ENCODE assay signal across 22 cellular contexts in genomic region chr11:68357568-68357967, GRCh38. TPM values are rescaled to one million over a fixed set of nuclear protein-coding genes. Genes with fewer than 3 reads are reported as not detected.
A peak's percentile ranks its signal among the peaks of the same experiment; 100 is the strongest.
DNase-seq lines count a peak whose midpoint lies in the region; ATAC-seq and TF ChIP-seq lines count a peak whose summit lies in the region.
"Had no signal": no experiment of that assay in that cellular context is flagged by ENCODE, and none has a peak within 500 bp of the region (broad histone marks: within the 10 kb centered on the region; RNA-seq: fewer than 3 reads in every experiment).

No MANE protein-coding gene starts in this region.

- peaks cover 25% of the 10 kb centered on the region for H3K36me3 Mint-ChIP-seq in neural progenitor cell

- H3K9me3 Mint-ChIP-seq in neural progenitor cell: peaks cover 2% of the 10 kb centered on the region
- H3K9me3 Mint-ChIP-seq: HFFc6 had no signal

- peaks cover 5% of the 10 kb centered on the region for H3K27me3 Mint-ChIP-seq in neural progenitor cell (ENCODE audit: insufficient read depth, low read depth)

- intact Hi-C loops in right cardiac atrium (cut with DNase I) (no loop called here), heart right ventricle (cut with DNase I) (no loop called here), sigmoid colon (cut with DNase I) (no loop called here)

- H3K36me3 ChIP-seq in heart right ventricle (peaks cover 0 to 62% (median 6%) of the 10 kb centered on the region in 9 donors), liver (ENCODE audit: control insufficient read depth in 4 of 4, insufficient read depth in 3 of 4, low read depth in 1 of 4, low read length in 3 of 4) (peaks cover 2 to 20% (median 10%) of the 10 kb centered on the region in 4 donors), sigmoid colon (peaks cover 0 to 27% (median 7%) of the 10 kb centered on the region in 4 donors), neural progenitor cell (no peaks in the 10 kb centered on the region)

- H3K27me3 ChIP-seq in right cardiac atrium (ENCODE audit: control insufficient read depth, insufficient read depth): no peaks in the 10 kb centered on the region
- no peaks in the 10 kb centered on the region for H3K27me3 ChIP-seq in heart right ventricle
- H3K27me3 ChIP-seq in liver (ENCODE audit: control insufficient read depth in 4 of 4, insufficient read depth in 4 of 4, low read length in 3 of 4): no peaks in the 10 kb centered on the region
- no peaks in the 10 kb centered on the region for H3K27me3 ChIP-seq in sigmoid colon
- H3K27me3 ChIP-seq in neural progenitor cell: no peaks in the 10 kb centered on the region
- H3K27me3 ChIP-seq: MG63 had no signal

- H3K27ac Mint-ChIP-seq in neural progenitor cell: no peak overlapping the region
- H3K27ac Mint-ChIP-seq: HFFc6 had no signal

- ATAC-seq in right cardiac atrium (no peak), heart right ventricle (no peak), HG03342 (IDR thresholded peaks at IDR 0.05; ENCODE audit: unreplicated experiment) (no peak)

- no peaks in the 10 kb centered on the region for H3K9me3 ChIP-seq in right cardiac atrium (ENCODE audit: control insufficient read depth, low read length)
- H3K9me3 ChIP-seq in heart right ventricle: peaks cover 0 to 7% (median 0%) of the 10 kb centered on the region in 11 donors
- no peaks in the 10 kb centered on the region for H3K9me3 ChIP-seq in liver (ENCODE audit: control insufficient read depth in 4 of 4, low read length in 3 of 4)
- no peaks in the 10 kb centered on the region for H3K9me3 ChIP-seq in sigmoid colon
- no peaks in the 10 kb centered on the region for H3K9me3 ChIP-seq in neural progenitor cell (ENCODE audit: low read depth)
- H3K9me3 ChIP-seq: HAP-1, MG63 had no signal

- peak overlapping the region; percentile 63 for H3K27ac ChIP-seq in right cardiac atrium (ENCODE audit: low read length)
- H3K27ac ChIP-seq in heart right ventricle: peak overlapping the region in 1 of 10 donors; percentile 41
- no peak overlapping the region for H3K27ac ChIP-seq in liver (ENCODE audit: low read depth in 1 of 2, low read length in 2 of 2)
- peak overlapping the region; percentile 85 to 96 (median 93) for H3K27ac ChIP-seq in sigmoid colon
- no peak overlapping the region for H3K27ac ChIP-seq in neural progenitor cell

- no peaks in the 10 kb centered on the region for H3F3A ChIP-seq in neural progenitor cell (ENCODE audit: low read depth)

- no peak for DNase-seq in right cardiac atrium
- DNase-seq in heart right ventricle: no peak
- no peak for DNase-seq in sigmoid colon
- no peak for DNase-seq in neural progenitor cell (ENCODE audit: low spot score)
- no peak for DNase-seq in NCI-H2081 treated with DMSO at 0.1 percent for 48 hours (lab: John Stamatoyannopoulos, UW)
- DNase-seq: DMS153, DND-41, GOT3, HFFc6, IMR-90, KG1, MG63, NCI-H1105 treated with DMSO at 0.1 percent for 48 hours, NCI-H146, NCI-H1930, NCI-H2227 treated with DMSO at 0.1 percent for 48 hours, NCI-H69, Right ventricle myocardium superior, RPMI8226 had no signal

- no peak for TF ChIP-seq RAD21 in liver (IDR thresholded peaks at IDR 0.05)

- H3K79me2 ChIP-seq in neural progenitor cell (ENCODE audit: low read depth): no peaks in the 10 kb centered on the region

- TF ChIP-seq POLR2A in sigmoid colon (IDR thresholded peaks at IDR 0.05): no peak

- TF ChIP-seq CTCF in heart right ventricle (IDR thresholded peaks at IDR 0.05) (no peak), liver (IDR thresholded peaks at IDR 0.05; ENCODE audit: low read depth, low read length, missing input control) (no peak), sigmoid colon (IDR thresholded peaks at IDR 0.05) (no peak), neural progenitor cell (IDR thresholded peaks at IDR 0.05) (no peak)

- H3K4me1 ChIP-seq in right cardiac atrium (ENCODE audit: control insufficient read depth, insufficient read depth, low read length): peaks cover 8% of the 10 kb centered on the region
- peaks cover 9 to 38% (median 25%) of the 10 kb centered on the region in 9 donors for H3K4me1 ChIP-seq in heart right ventricle
- H3K4me1 ChIP-seq in liver (ENCODE audit: control insufficient read depth in 4 of 4, insufficient read depth in 4 of 4, low read length in 3 of 4): peaks cover 2 to 33% (median 16%) of the 10 kb centered on the region in 4 donors
- peaks cover 0 to 68% (median 65%) of the 10 kb centered on the region in 4 donors for H3K4me1 ChIP-seq in sigmoid colon
- H3K4me1 ChIP-seq in neural progenitor cell: peaks cover 6% of the 10 kb centered on the region
- H3K4me1 ChIP-seq: HAP-1 had no signal

- no peak overlapping the region for H2AFZ ChIP-seq in neural progenitor cell (replicated peaks)

- no peak overlapping the region for H3K4me3 Mint-ChIP-seq in neural progenitor cell
- H3K4me3 Mint-ChIP-seq: HFFc6 had no signal

- H3K4me3 ChIP-seq in right cardiac atrium (ENCODE audit: low read length): no peak overlapping the region
- no peak overlapping the region for H3K4me3 ChIP-seq in heart right ventricle
- no peak overlapping the region for H3K4me3 ChIP-seq in liver (ENCODE audit: low read depth in 1 of 3, low read length in 3 of 3)
- H3K4me3 ChIP-seq in sigmoid colon: no peak overlapping the region
- no peak overlapping the region for H3K4me3 ChIP-seq in neural progenitor cell
- H3K4me3 ChIP-seq: HAP-1, MG63 had no signal

- no peak overlapping the region for H3K4me2 ChIP-seq in neural progenitor cell

- TF ChIP-seq EP300 in sigmoid colon (IDR thresholded peaks at IDR 0.05): no peak

- H4K20me1 ChIP-seq in neural progenitor cell (ENCODE audit: low read depth): no peaks in the 10 kb centered on the region

- WGBS in right cardiac atrium: 80% methylated on average over 14 of the region's 14 CpGs
- 80 to 85% methylated on average over 14 of the region's 14 CpGs for WGBS in heart right ventricle, 2 donors
- 51% methylated on average over 14 of the region's 14 CpGs for WGBS in liver
- 89 to 96% methylated on average over 14 of the region's 14 CpGs for WGBS in sigmoid colon, 2 donors

- peaks cover 5% of the 10 kb centered on the region for H3K4me1 Mint-ChIP-seq in neural progenitor cell

- H3K9ac ChIP-seq in liver (ENCODE audit: low read depth in 1 of 2, low read length in 2 of 2): no peak overlapping the region
- H3K9ac ChIP-seq in neural progenitor cell: no peak overlapping the region

TF ChIP-seq in liver, 16 proteins besides CTCF, POLR2A, EP300 and RAD21 (continues in another document):
- TF ChIP-seq SP1 (IDR thresholded peaks at IDR 0.05) (no peak), GABPA (IDR thresholded peaks at IDR 0.05 in 1 of 2, conservative IDR thresholded peaks at IDR 0.05 in 1 of 2) (no peak), REST (IDR thresholded peaks at IDR 0.05) (no peak), ATF3 (IDR thresholded peaks at IDR 0.05) (no peak), HNF4A (conservative IDR thresholded peaks at IDR 0.05) (peak; percentile 25 to 78), ZBTB33 (IDR thresholded peaks at IDR 0.05) (no peak), EGR1 (IDR thresholded peaks at IDR 0.05; ENCODE audit: low read depth in 2 of 2) (no peak), YY1 (IDR thresholded peaks at IDR 0.05) (no peak), JUND (IDR thresholded peaks at IDR 0.05) (no peak), NR2F2 (IDR thresholded peaks at IDR 0.05) (no peak)

RNA-seq across cellular contexts. Expression of gene LRP5, which starts 45.2 kb away (rescaled TPM):
- total RNA-seq in right cardiac atrium (10 to 100 TPM; 61.6 to 88.8 (median 75.4) TPM), heart right ventricle (10 to 100 TPM; 33.9 to 73.3 (median 46.3) TPM), liver (10 to 100 TPM; 53.8 to 99.3 TPM), sigmoid colon (10 to 100 TPM; 18.3 to 43.8 (median 29.2) TPM), neural progenitor cell (ENCODE audit: low replicate concordance) (7.3 and 24.0 TPM in 2 replicates)
- polyA plus RNA-seq in right cardiac atrium (57.1 TPM), heart right ventricle (10 to 100 TPM; 23.2 to 71.6 TPM), liver (10 to 100 TPM; 48.9 to 88.8 TPM), sigmoid colon (10 to 100 TPM; 18.0 to 63.1 (median 20.4) TPM)

Comparison
In these comparisons a context has a peak if more than half of its experiments do, and no peak if none do; other contexts are left out.
1. H3K27ac ChIP-seq: peak in right cardiac atrium (single experiment) and sigmoid colon (4 of 4); none in liver (0 of 2) and neural progenitor cell (single experiment).